In the genomic region with DNA sequence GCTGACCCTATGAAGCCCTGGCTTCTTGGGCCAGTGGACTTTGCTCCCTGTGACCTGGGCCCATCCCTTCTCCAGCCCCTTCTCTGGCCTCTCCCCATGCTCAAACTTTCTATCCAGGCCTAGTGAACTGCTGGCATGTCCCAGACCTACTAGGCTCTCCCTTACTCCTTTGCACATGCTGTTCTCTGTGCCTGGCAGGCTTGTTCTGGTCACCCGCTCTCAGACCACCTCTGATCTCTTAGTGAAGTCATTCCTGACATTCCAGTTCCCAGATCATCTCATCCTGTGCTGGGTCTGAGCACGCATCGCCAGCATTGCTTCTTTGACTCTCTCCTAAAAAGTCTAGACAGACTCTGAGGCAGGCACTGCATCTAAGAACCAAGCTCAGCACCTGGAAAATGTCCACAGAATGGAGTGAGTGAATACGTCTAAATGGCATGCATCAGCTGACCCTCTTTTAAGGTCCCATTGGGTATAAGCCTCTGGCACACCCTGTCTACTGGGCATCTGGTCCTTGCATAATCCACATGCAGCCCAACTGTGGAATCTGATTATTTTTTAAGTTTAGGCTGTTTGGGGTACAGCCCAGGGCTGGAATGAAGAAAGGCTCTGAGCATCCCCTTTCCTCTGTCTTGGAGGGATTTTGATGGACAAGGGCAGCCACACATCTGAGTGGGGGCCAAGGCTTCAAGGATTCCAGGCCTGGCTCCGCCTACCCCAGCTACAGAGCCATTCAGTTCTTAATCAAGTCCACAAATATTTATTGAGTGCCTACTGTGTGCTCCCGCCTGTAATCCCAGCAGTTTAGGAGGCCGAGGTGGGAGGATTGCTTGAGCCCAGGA, we compare ENCODE assay signal across 10 cellular contexts.
A peak's percentile ranks its signal among the peaks of the same experiment; 100 is the strongest.
DNase-seq lines count a peak whose midpoint lies in the region; FAIRE-seq and TF ChIP-seq lines count a peak whose summit lies in the region.
"Had no signal": no experiment of that assay in that cellular context is flagged by ENCODE, and none has a peak within 500 bp of the region (broad histone marks: within the 10 kb centered on the region; RNA-seq: fewer than 3 reads in every experiment).

No MANE protein-coding gene starts in this region.

- H3F3A ChIP-seq in smooth muscle cell (ENCODE audit: low read depth), result peaks cover 29% of the 10 kb centered on the region

- no peaks in the 10 kb centered on the region for H4K20me1 ChIP-seq in smooth muscle cell (ENCODE audit: low read depth)

- peak; percentile 92 for DNase-seq in HS-27A (ENCODE audit: low read depth)
- peak; percentile 75 for DNase-seq in choroid plexus epithelial cell (ENCODE audit: low read depth)
- no peak for DNase-seq in kidney
- no peak for DNase-seq in smooth muscle cell (lab: John Stamatoyannopoulos, UW; ENCODE audit: unreplicated experiment)
- DNase-seq in activated gamma-delta T cell treated with Interleukin-2 at 50 U/mL for 16 hours, result no peak
- no peak for DNase-seq in NCI-H774 (lab: John Stamatoyannopoulos, UW)
- DNase-seq in T-helper 9 cell, result no peak
- DNase-seq in GM13977 (ENCODE audit: low spot score), result no peak
- DNase-seq: body of pancreas had no signal

- in situ Hi-C loops in GM13977 (cut with MboI; ENCODE audit: low pct_unique_long_range_greater_than_20kb, low sequenced_read_pairs, unreplicated experiment), result no loop called here

- WGBS in smooth muscle cell (ENCODE audit: low lambda C conversion rate), result 47% methylated on average over 7 of the region's 7 CpGs

- TF ChIP-seq CTCF in choroid plexus epithelial cell (conservative IDR thresholded peaks at IDR 0.05; ENCODE audit: low read depth, low read length) (no peak), kidney (IDR thresholded peaks at IDR 0.05; ENCODE audit: borderline replicate concordance, extremely low read depth, insufficient read depth) (no peak), smooth muscle cell (IDR thresholded peaks at IDR 0.05; ENCODE audit: borderline replicate concordance, insufficient read depth, poor library complexity, severe bottlenecking) (no peak), GM13977 (IDR thresholded peaks at IDR 0.05; ENCODE audit: extremely low read depth, insufficient read depth, missing control alignments) (no peak)

- no peak for FAIRE-seq in kidney (lab: Jason Lieb, UNC)

- intact Hi-C loops in kidney (cut with DNase I), result no loop called here

- no peaks in the 10 kb centered on the region for H3K27me3 ChIP-seq in smooth muscle cell (ENCODE audit: low read depth)
- H3K27me3 ChIP-seq: body of pancreas had no signal

- H3K27ac ChIP-seq in kidney (ENCODE audit: low read depth in 2 of 2, low read length in 2 of 2) (peak overlapping the region; percentile 97 to 98), smooth muscle cell (ENCODE audit: low read depth) (peak overlapping the region; percentile 94)
- H3K27ac ChIP-seq: VCaP had no signal

- H2AFZ ChIP-seq in smooth muscle cell (ENCODE audit: low read depth), result peak overlapping the region; percentile 29

- H3K4me2 ChIP-seq in smooth muscle cell, result peak overlapping the region; percentile 33

- H3K36me3 ChIP-seq in kidney (ENCODE audit: control insufficient read depth in 1 of 2, insufficient read depth in 2 of 2, low read length in 2 of 2) (no peaks in the 10 kb centered on the region), smooth muscle cell (ENCODE audit: low read depth) (no peaks in the 10 kb centered on the region)

- H3K4me1 ChIP-seq in kidney (ENCODE audit: control insufficient read depth in 1 of 2, insufficient read depth in 1 of 2, low read depth in 1 of 2, low read length in 2 of 2) (peaks cover 61 to 63% of the 10 kb centered on the region in 2 donors), smooth muscle cell (ENCODE audit: low read depth) (peaks cover 59% of the 10 kb centered on the region)

- H3K9ac ChIP-seq in kidney (ENCODE audit: low read length in 2 of 2) (peak overlapping the region in 1 of 2 donors; percentile 21), smooth muscle cell (ENCODE audit: low read depth) (peak overlapping the region; percentile 66)

- H3K9me3 ChIP-seq in kidney (ENCODE audit: control insufficient read depth in 1 of 2, low read length in 2 of 2) (no peaks in the 10 kb centered on the region), smooth muscle cell (replicated peaks; ENCODE audit: low read depth) (no peaks in the 10 kb centered on the region)
- H3K9me3 ChIP-seq: body of pancreas had no signal

- H3K4me3 ChIP-seq in choroid plexus epithelial cell (ENCODE audit: low read depth, low read length) (no peak overlapping the region), kidney (ENCODE audit: low read length in 2 of 2) (peak overlapping the region in 1 of 2 donors; percentile 2), smooth muscle cell (no peak overlapping the region)
- H3K4me3 ChIP-seq: body of pancreas had no signal

- H3K79me2 ChIP-seq in smooth muscle cell (ENCODE audit: low read depth), result no peaks in the 10 kb centered on the region

Comparison
In these comparisons a context has a peak if more than half of its experiments do, and no peak if none do; other contexts are left out.
1. DNase-seq: peak in HS-27A (single experiment) and choroid plexus epithelial cell (single experiment); none in kidney (single experiment), smooth muscle cell (single experiment), activated gamma-delta T cell treated with Interleukin-2 at 50 U/mL for 16 hours (single experiment), NCI-H774 (single experiment), T-helper 9 cell (single experiment) and GM13977 (single experiment).